In genomic region chr11:68798221-68798813, GRCh38 we compare ENCODE assay signal across 8 cellular contexts. TPM values are rescaled to one million over a fixed set of nuclear protein-coding genes. Genes with fewer than 3 reads are reported as not detected.
A peak's percentile ranks its signal among the peaks of the same experiment; 100 is the strongest.
DNase-seq lines count a peak whose midpoint lies in the region; ATAC-seq and TF ChIP-seq lines count a peak whose summit lies in the region.

No MANE protein-coding gene starts in this region.

- H3K36me3 ChIP-seq in brain microvascular endothelial cell (replicated peaks): no peaks in the 10 kb centered on the region

- DNase-seq in NCI-H524 (lab: John Stamatoyannopoulos, UW) (peak; percentile 7 to 17), NCI-H524 treated with DMSO at 0.1 percent for 48 hours (lab: John Stamatoyannopoulos, UW) (no peak), brain microvascular endothelial cell (no peak), lung microvascular endothelial cell (ENCODE audit: low read depth in 2 of 2) (peak; percentile 32 to 58), type B pancreatic cell (ENCODE audit: extremely low spot score, unreplicated experiment) (no peak), NCI-H146 treated with DMSO at 0.1 percent for 48 hours (lab: John Stamatoyannopoulos, UW; ENCODE audit: unreplicated experiment) (no peak), globus pallidus (ENCODE audit: low spot score) (no peak)

- no peak overlapping the region for H3K4me3 Mint-ChIP-seq in type B pancreatic cell

- no peak overlapping the region for H3K27ac Mint-ChIP-seq in type B pancreatic cell

- ATAC-seq in SK-N-SH treated with all-trans-retinoic acid at 6 μM for 48 hours: peak; percentile 74

- in situ Hi-C loops in brain microvascular endothelial cell (cut with HindIII; ENCODE audit: low pct_ligation_motif_present, low sequenced_read_pairs): no loop called here

- H3K27me3 ChIP-seq in brain microvascular endothelial cell (replicated peaks): no peaks in the 10 kb centered on the region

- H3K9me3 Mint-ChIP-seq in type B pancreatic cell: no peaks in the 10 kb centered on the region

- peaks cover 12% of the 10 kb centered on the region for H3K36me3 Mint-ChIP-seq in type B pancreatic cell

- TF ChIP-seq CTCF in brain microvascular endothelial cell (IDR thresholded peaks at IDR 0.05; ENCODE audit: low read depth, low read length, missing control alignments): peak; percentile 82
- peak; percentile 79 for TF ChIP-seq CTCF in type B pancreatic cell (conservative IDR thresholded peaks at IDR 0.05)

- no peaks in the 10 kb centered on the region for H3K4me1 Mint-ChIP-seq in type B pancreatic cell (ENCODE audit: unreplicated experiment)

- no peak overlapping the region for H3K27ac ChIP-seq in brain microvascular endothelial cell

- no peak overlapping the region for H3K4me3 ChIP-seq in brain microvascular endothelial cell (ENCODE audit: low read depth, low read length)

- H3K27me3 Mint-ChIP-seq in type B pancreatic cell: no peaks in the 10 kb centered on the region

TF ChIP-seq in SK-N-SH treated with all-trans-retinoic acid at 6 μM for 48 hours, 23 proteins besides CTCF, POLR2A, EP300 and RAD21:
- TF ChIP-seq TOX (CRISPR knock-in tag; IDR thresholded peaks at IDR 0.05; ENCODE audit: borderline replicate concordance) (no peak), CREB5 (CRISPR knock-in tag; IDR thresholded peaks at IDR 0.05; ENCODE audit: low read depth) (no peak), TCF4 (CRISPR knock-in tag; IDR thresholded peaks at IDR 0.05; ENCODE audit: borderline replicate concordance) (no peak), OSR1 (CRISPR knock-in tag; IDR thresholded peaks at IDR 0.05) (no peak), ZNF70 (CRISPR knock-in tag; IDR thresholded peaks at IDR 0.05) (no peak), ZC3H10 (CRISPR knock-in tag; IDR thresholded peaks at IDR 0.05) (no peak), ZFP3 (CRISPR knock-in tag; IDR thresholded peaks at IDR 0.05) (no peak), ZFP30 (CRISPR knock-in tag; IDR thresholded peaks at IDR 0.05) (no peak), RARB (CRISPR knock-in tag; IDR thresholded peaks at IDR 0.05) (no peak)
- TF ChIP-seq, protein P1, sequence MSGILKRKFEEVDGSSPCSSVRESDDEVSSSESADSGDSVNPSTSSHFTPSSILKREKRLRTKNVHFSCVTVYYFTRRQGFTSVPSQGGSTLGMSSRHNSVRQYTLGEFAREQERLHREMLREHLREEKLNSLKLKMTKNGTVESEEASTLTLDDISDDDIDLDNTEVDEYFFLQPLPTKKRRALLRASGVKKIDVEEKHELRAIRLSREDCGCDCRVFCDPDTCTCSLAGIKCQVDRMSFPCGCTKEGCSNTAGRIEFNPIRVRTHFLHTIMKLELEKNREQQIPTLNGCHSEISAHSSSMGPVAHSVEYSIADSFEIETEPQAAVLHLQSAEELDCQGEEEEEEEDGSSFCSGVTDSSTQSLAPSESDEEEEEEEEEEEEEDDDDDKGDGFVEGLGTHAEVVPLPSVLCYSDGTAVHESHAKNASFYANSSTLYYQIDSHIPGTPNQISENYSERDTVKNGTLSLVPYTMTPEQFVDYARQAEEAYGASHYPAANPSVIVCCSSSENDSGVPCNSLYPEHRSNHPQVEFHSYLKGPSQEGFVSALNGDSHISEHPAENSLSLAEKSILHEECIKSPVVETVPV (CRISPR knock-in tag; IDR thresholded peaks at IDR 0.05): no peak

RNA-seq across cellular contexts. Expression of gene CPT1A, which starts 43.4 kb away (rescaled TPM):
- total RNA-seq in lung microvascular endothelial cell (71.5 and 115 TPM in 2 replicates), type B pancreatic cell (ENCODE audit: low replicate concordance) (36.1 and 44.1 TPM in 2 replicates)

RNA-seq across cellular contexts. Expression of gene TESMIN, which starts 47.0 kb away (rescaled TPM):
- total RNA-seq in lung microvascular endothelial cell (0.79 and 1.7 TPM in 2 replicates), type B pancreatic cell (ENCODE audit: low replicate concordance) (6.7 and 9.7 TPM in 2 replicates)

Comparison
In these comparisons a context has a peak if more than half of its experiments do, and no peak if none do; other contexts are left out.
1. DNase-seq: peak in NCI-H524 (2 of 2) and lung microvascular endothelial cell (2 of 2); none in NCI-H524 treated with DMSO at 0.1 percent for 48 hours (single experiment), brain microvascular endothelial cell (single experiment), type B pancreatic cell (single experiment), NCI-H146 treated with DMSO at 0.1 percent for 48 hours (single experiment) and globus pallidus (single experiment).